In the genomic region with DNA sequence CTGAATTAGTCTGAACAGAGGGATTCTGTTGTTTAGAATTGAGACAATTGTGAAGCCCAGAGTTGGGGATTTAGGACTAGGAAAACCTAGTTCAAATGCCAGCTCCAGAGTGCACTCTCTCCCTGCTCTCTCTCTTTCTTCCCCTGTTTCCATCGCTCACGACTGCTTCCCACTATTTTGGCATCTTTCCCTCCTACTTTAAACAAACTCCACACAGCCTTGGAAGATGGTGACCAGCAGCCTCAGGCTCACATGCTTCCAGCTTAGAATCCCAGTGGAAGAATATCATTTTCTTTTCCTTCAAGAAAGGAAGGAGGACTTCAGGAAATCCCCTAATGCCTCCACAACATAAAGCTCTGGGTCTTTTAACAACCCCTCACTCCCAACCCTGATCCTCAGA, we compare ENCODE assay signal across 20 cellular contexts. TPM values are rescaled to one million over a fixed set of nuclear protein-coding genes. Genes with fewer than 3 reads are reported as not detected.
A peak's percentile ranks its signal among the peaks of the same experiment; 100 is the strongest.
DNase-seq lines count a peak whose midpoint lies in the region; ATAC-seq and TF ChIP-seq lines count a peak whose summit lies in the region.
"Had no signal": no experiment of that assay in that cellular context is flagged by ENCODE, and none has a peak within 500 bp of the region (broad histone marks: within the 10 kb centered on the region; RNA-seq: fewer than 3 reads in every experiment).

No MANE protein-coding gene starts in this region.

- H3K79me2 ChIP-seq in mammary epithelial cell (ENCODE audit: insufficient read depth, low read length): no peaks in the 10 kb centered on the region
- H3K79me2 ChIP-seq in hepatocyte: peaks cover 15% of the 10 kb centered on the region

- no peak overlapping the region for H3K9ac ChIP-seq in mammary epithelial cell (ENCODE audit: insufficient read depth, low read length)

- ATAC-seq in activated naive CD4-positive, alpha-beta T cell treated with anti-CD3 and anti-CD28 coated beads, Interleukin-2, amount 50 U/mL, for 72 hours: no peak
- ATAC-seq: heart right ventricle, Right ventricle myocardium inferior had no signal

- H2AFZ ChIP-seq in mammary epithelial cell (ENCODE audit: low read depth, low read length) (peak overlapping the region; percentile 8), hepatocyte (no peak overlapping the region)

- peaks cover 38% of the 10 kb centered on the region for H3K4me1 Mint-ChIP-seq in activated naive CD8-positive, alpha-beta T cell treated with anti-CD3 and anti-CD28 coated beads for 36 hours
- peaks cover 22% of the 10 kb centered on the region for H3K4me1 Mint-ChIP-seq in HFFc6 (ENCODE audit: low read depth)

- DNase-seq in mammary epithelial cell (no peak), breast epithelium (ENCODE audit: low spot score in 2 of 2) (no peak), hepatocyte (ENCODE audit: low spot score) (no peak), HFFc6 (no peak), NCI-H2107 (lab: John Stamatoyannopoulos, UW) (no peak), DMS 273 treated with DMSO at 0.1 percent for 48 hours (lab: John Stamatoyannopoulos, UW) (no peak)
- no peak for DNase-seq in activated naive CD8-positive, alpha-beta T cell treated with anti-CD3 and anti-CD28 coated beads for 36 hours
- no peak for DNase-seq in activated naive CD4-positive, alpha-beta T cell treated with anti-CD3 and anti-CD28 coated beads, Interleukin-2, amount 50 U/mL, for 72 hours (ENCODE audit: low spot score in 2 of 2)
- DNase-seq: Calu3; GDM1; heart right ventricle; islet precursor cell; NCI-H187 treated with DMSO at 0.1 percent for 48 hours; NCI-H446; NK-92 treated with Interleukin-12 subunit alpha and Interleukin-12 subunit beta, amount 100 ng/mL, for 24 hours; stimulated activated CD4-positive, alpha-beta T cell treated with anti-CD3 and anti-CD28 coated beads, Interleukin-12 subunit alpha, Interleukin-12 subunit beta, amount 100 ng/mL, for 4 hours had no signal

- no peak for TF ChIP-seq CTCF in mammary epithelial cell (conservative IDR thresholded peaks at IDR 0.05 in 1 of 2, IDR thresholded peaks at IDR 0.05 in 1 of 2; ENCODE audit: extremely low read depth in 1 of 2, insufficient read depth in 1 of 2, low read depth in 1 of 2, low read length in 2 of 2)
- TF ChIP-seq CTCF in breast epithelium (IDR thresholded peaks at IDR 0.05): no peak
- no peak for TF ChIP-seq CTCF in hepatocyte (IDR thresholded peaks at IDR 0.05; ENCODE audit: poor library complexity)
- no peak for TF ChIP-seq CTCF in HFFc6 (IDR thresholded peaks at IDR 0.05)

- no peak overlapping the region for H3K4me3 Mint-ChIP-seq in activated naive CD8-positive, alpha-beta T cell treated with anti-CD3 and anti-CD28 coated beads for 36 hours
- no peak overlapping the region for H3K4me3 Mint-ChIP-seq in HFFc6
- H3K4me3 Mint-ChIP-seq: stimulated activated memory B cell treated with anti-CD40 and anti-IgM and Interleukin-4, amounts not matched to agents 10 μg/mL and 1 μg/mL and 100 μg/mL, for 72 hours had no signal

- dilution Hi-C loops in mammary epithelial cell (cut with HindIII; ENCODE audit: low sequenced_read_pairs): no loop called here

- BruUV-seq in mammary epithelial cell (replicated peaks; lab: Mats Ljungman, UMichigan): no TSS peak

- H3K4me1 ChIP-seq in mammary epithelial cell (ENCODE audit: insufficient read depth, low read length): peaks cover 22% of the 10 kb centered on the region
- no peaks in the 10 kb centered on the region for H3K4me1 ChIP-seq in breast epithelium
- peaks cover 11% of the 10 kb centered on the region for H3K4me1 ChIP-seq in hepatocyte (ENCODE audit: insufficient read depth)

- TF ChIP-seq POLR2A in breast epithelium (IDR thresholded peaks at IDR 0.05): no peak

- H3K9me2 ChIP-seq in hepatocyte (replicated peaks; ENCODE audit: insufficient read depth): no peaks in the 10 kb centered on the region

- intact Hi-C loops in mammary epithelial cell (cut with micrococcal nuclease): loop anchor here (10.0 kb wide), 1 partner anchor 317 kb away; no protein-coding TSS in a partner anchor
- intact Hi-C loops in breast epithelium (cut with DNase I; ENCODE audit: low total_unique reads): no loop called here

- H3K27me3 ChIP-seq in mammary epithelial cell (ENCODE audit: insufficient read depth, low read length): no peaks in the 10 kb centered on the region
- H3K27me3 ChIP-seq in breast epithelium: no peaks in the 10 kb centered on the region
- no peaks in the 10 kb centered on the region for H3K27me3 ChIP-seq in hepatocyte
- H3K27me3 ChIP-seq: heart right ventricle, MG63 had no signal

- H3K36me3 Mint-ChIP-seq in activated naive CD8-positive, alpha-beta T cell treated with anti-CD3 and anti-CD28 coated beads for 36 hours: no peaks in the 10 kb centered on the region
- H3K36me3 Mint-ChIP-seq in HFFc6 (ENCODE audit: low read depth): no peaks in the 10 kb centered on the region
- H3K36me3 Mint-ChIP-seq in activated naive CD4-positive, alpha-beta T cell treated with anti-CD3 and anti-CD28 coated beads, Interleukin-2, amount 50 U/mL, for 72 hours: no peaks in the 10 kb centered on the region
- H3K36me3 Mint-ChIP-seq: stimulated activated memory B cell treated with anti-CD40 and anti-IgM and Interleukin-4, amounts not matched to agents 10 μg/mL and 1 μg/mL and 100 μg/mL, for 72 hours had no signal

- H3K4me3 ChIP-seq in mammary epithelial cell (replicated peaks in 1 of 3; ENCODE audit: insufficient read depth in 1 of 3, low read depth in 2 of 3, low read length in 3 of 3) (no peak overlapping the region), breast epithelium (no peak overlapping the region), hepatocyte (no peak overlapping the region)
- H3K4me3 ChIP-seq: GM12878, heart right ventricle, MG63 had no signal

- in situ Hi-C loops in mammary epithelial cell (cut with MboI; ENCODE audit: low sequenced_read_pairs in 2 of 2): no loop called here

- H3K36me3 ChIP-seq in mammary epithelial cell (ENCODE audit: insufficient read depth, low read length) (no peaks in the 10 kb centered on the region), breast epithelium (no peaks in the 10 kb centered on the region), hepatocyte (replicated peaks; ENCODE audit: insufficient read depth, low read depth) (no peaks in the 10 kb centered on the region)
- H3K36me3 ChIP-seq: heart right ventricle, MG63 had no signal

- CTCF ChIA-PET in mammary epithelial cell (lab: Charles Lee; ENCODE audit: low non-redundant PET): no interaction called here

- H3K27me3 Mint-ChIP-seq in activated naive CD8-positive, alpha-beta T cell treated with anti-CD3 and anti-CD28 coated beads for 36 hours: no peaks in the 10 kb centered on the region
- peaks cover 5% of the 10 kb centered on the region for H3K27me3 Mint-ChIP-seq in HFFc6 (ENCODE audit: insufficient read depth)
- H3K27me3 Mint-ChIP-seq: stimulated activated memory B cell treated with anti-CD40 and anti-IgM and Interleukin-4, amounts not matched to agents 10 μg/mL and 1 μg/mL and 100 μg/mL, for 72 hours had no signal

- H3K4me2 ChIP-seq in mammary epithelial cell (ENCODE audit: insufficient read depth, low read depth, low read length): no peak overlapping the region
- no peak overlapping the region for H3K4me2 ChIP-seq in hepatocyte

- H3K9me3 ChIP-seq in mammary epithelial cell (replicated peaks; ENCODE audit: insufficient read depth, low read length) (no peaks in the 10 kb centered on the region), breast epithelium (no peaks in the 10 kb centered on the region), hepatocyte (ENCODE audit: low read depth) (no peaks in the 10 kb centered on the region)
- H3K9me3 ChIP-seq: heart right ventricle, MG63 had no signal

- peaks cover 3% of the 10 kb centered on the region for H3K9me3 Mint-ChIP-seq in activated naive CD8-positive, alpha-beta T cell treated with anti-CD3 and anti-CD28 coated beads for 36 hours
- no peaks in the 10 kb centered on the region for H3K9me3 Mint-ChIP-seq in HFFc6
- H3K9me3 Mint-ChIP-seq in activated naive CD4-positive, alpha-beta T cell treated with anti-CD3 and anti-CD28 coated beads, Interleukin-2, amount 50 U/mL, for 72 hours: no peaks in the 10 kb centered on the region

- WGBS in mammary epithelial cell (ENCODE audit: low coverage, missing lambda C conversion rate): 10% methylated on average over 2 of the region's 2 CpGs
- 61% methylated on average over 2 of the region's 2 CpGs for WGBS in hepatocyte (ENCODE audit: low lambda C conversion rate, missing lambda C conversion rate)

- peak overlapping the region; percentile 88 for H3K27ac Mint-ChIP-seq in activated naive CD8-positive, alpha-beta T cell treated with anti-CD3 and anti-CD28 coated beads for 36 hours
- H3K27ac Mint-ChIP-seq in HFFc6: no peak overlapping the region
- peak overlapping the region in 1 of 2 donors; percentile 55 for H3K27ac Mint-ChIP-seq in activated naive CD4-positive, alpha-beta T cell treated with anti-CD3 and anti-CD28 coated beads, Interleukin-2, amount 50 U/mL, for 72 hours
- H3K27ac Mint-ChIP-seq: stimulated activated memory B cell treated with anti-CD40 and anti-IgM and Interleukin-4, amounts not matched to agents 10 μg/mL and 1 μg/mL and 100 μg/mL, for 72 hours had no signal

- H4K20me1 ChIP-seq in mammary epithelial cell (ENCODE audit: insufficient read depth, low read length): no peaks in the 10 kb centered on the region
- no peaks in the 10 kb centered on the region for H4K20me1 ChIP-seq in hepatocyte (ENCODE audit: insufficient read depth, poor library complexity, severe bottlenecking)

- H3K27ac ChIP-seq in mammary epithelial cell (ENCODE audit: insufficient read depth, low read depth, low read length) (no peak overlapping the region), breast epithelium (no peak overlapping the region), hepatocyte (peak overlapping the region; percentile 46)
- H3K27ac ChIP-seq: heart right ventricle had no signal

RNA-seq across cellular contexts. Expression of a gene that starts 6.1 kb away (rescaled TPM):
- total RNA-seq in mammary epithelial cell: 10 to 100 TPM in 1 of 2 donors, 1 to 10 TPM in 1; 9.6 to 14.2 TPM
- polyA plus RNA-seq in mammary epithelial cell: 1.7 TPM
- polyA minus RNA-seq in mammary epithelial cell: 31.7 TPM
- total RNA-seq in breast epithelium: 10 to 100 TPM in 2 of 3 donors, 1 to 10 TPM in 1; 8.2 to 21.7 (median 20.0) TPM
- 10 to 100 TPM; 90.7 to 92.2 TPM for total RNA-seq in activated naive CD8-positive, alpha-beta T cell treated with anti-CD3 and anti-CD28 coated beads for 36 hours
- 43.8 and 49.5 TPM in 2 replicates for total RNA-seq in hepatocyte
- polyA plus RNA-seq in hepatocyte: 27.9 and 28.3 TPM in 2 replicates
- 1 to 10 TPM; 3.5 to 5.2 (median 4.5) TPM for total RNA-seq in HFFc6 (2021; fragmentation: NEBNext Ultra II Directional; extraction: Animal tissue kit (Norgen Biotek cat#: 25700))
- 10 to 100 TPM; 83.1 to 89.6 TPM for total RNA-seq in activated naive CD4-positive, alpha-beta T cell treated with anti-CD3 and anti-CD28 coated beads, Interleukin-2, amount 50 U/mL, for 72 hours
